In the genomic region with DNA sequence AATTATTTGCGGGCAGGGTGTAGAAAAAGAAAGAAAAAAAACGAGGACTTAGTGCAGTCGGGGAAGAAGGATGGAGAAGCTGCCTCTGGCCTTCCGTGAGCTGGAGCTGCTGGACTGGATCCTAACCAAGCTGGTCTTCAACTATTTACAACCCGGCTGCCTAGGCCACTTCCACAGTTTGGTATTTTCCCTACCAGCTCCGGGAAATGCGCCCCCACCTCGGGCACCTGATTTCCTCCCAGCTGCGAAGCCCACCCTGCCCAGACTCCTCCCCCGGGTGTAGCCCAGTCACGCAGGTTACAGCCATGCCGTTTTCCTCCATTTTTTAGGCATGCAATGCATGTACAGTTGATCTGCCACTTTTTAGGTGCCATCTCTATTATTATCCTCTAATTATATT, we compare ENCODE assay signal across 9 cellular contexts. TPM values are rescaled to one million over a fixed set of nuclear protein-coding genes. Genes with fewer than 3 reads are reported as not detected.
DNase-seq lines count a peak whose midpoint lies in the region; ATAC-seq and TF ChIP-seq lines count a peak whose summit lies in the region.
"Had no signal": no experiment of that assay in that cellular context is flagged by ENCODE, and none has a peak within 500 bp of the region (broad histone marks: within the 10 kb centered on the region; RNA-seq: fewer than 3 reads in every experiment).

No MANE protein-coding gene starts in this region.

- no peaks in the 10 kb centered on the region for H3K27me3 Mint-ChIP-seq in T-helper 17 cell

- ATAC-seq in HG03354 (IDR thresholded peaks at IDR 0.05; ENCODE audit: poor library complexity, severe bottlenecking, unreplicated experiment) (peak; percentile 39), T-helper 17 cell (peak; percentile 19), HG03095 (IDR thresholded peaks at IDR 0.05; ENCODE audit: unreplicated experiment) (no peak), GM21360 (IDR thresholded peaks at IDR 0.05; ENCODE audit: unreplicated experiment) (no peak), GM19035 (IDR thresholded peaks at IDR 0.05; ENCODE audit: unreplicated experiment) (no peak)

- peak overlapping the region; percentile 74 for H3K27ac Mint-ChIP-seq in T-helper 17 cell

- H3K4me3 Mint-ChIP-seq in T-helper 17 cell, result peak overlapping the region; percentile 57

- TF ChIP-seq CTCF in fibroblast of mammary gland (conservative IDR thresholded peaks at IDR 0.05; ENCODE audit: control insufficient read depth, insufficient read depth, low read depth, low read length), result no peak

- H3K4me1 Mint-ChIP-seq in T-helper 17 cell, result peaks cover 27% of the 10 kb centered on the region

- H3K4me3 ChIP-seq in fibroblast of mammary gland (ENCODE audit: control insufficient read depth, low read depth, low read length), result no peak overlapping the region

- peaks cover 3% of the 10 kb centered on the region for H3K36me3 Mint-ChIP-seq in T-helper 17 cell (ENCODE audit: low read depth)

- DNase-seq in T-helper 17 cell (no peak), fibroblast of mammary gland (ENCODE audit: low read depth) (peak; percentile 7), SW 1271 (lab: John Stamatoyannopoulos, UW) (no peak)
- peak; percentile 14 to 26 for DNase-seq in stimulated activated CD8-positive, alpha-beta memory T cell treated with anti-CD3 and anti-CD28 coated beads, Interleukin-15, amount 100 ng/mL, for 4 hours (ENCODE audit: low read depth in 2 of 2)

- H3K9me3 ChIP-seq in T-helper 17 cell (ENCODE audit: control insufficient read depth, low read length, poor library complexity, severe bottlenecking), result no peaks in the 10 kb centered on the region
- H3K9me3 ChIP-seq: neutrophil had no signal

RNA-seq across cellular contexts. Expression of gene THEMIS, which starts 21.2 kb away (rescaled TPM):
- 10 to 100 TPM; 53.9 to 64.7 TPM for total RNA-seq in T-helper 17 cell

Comparison
In these comparisons a context has a peak if more than half of its experiments do, and no peak if none do; other contexts are left out.
1. ATAC-seq: peak in HG03354 (single experiment) and T-helper 17 cell (single experiment); none in HG03095 (single experiment), GM21360 (single experiment) and GM19035 (single experiment).
2. DNase-seq: peak in fibroblast of mammary gland (single experiment) and stimulated activated CD8-positive, alpha-beta memory T cell treated with anti-CD3 and anti-CD28 coated beads, Interleukin-15, amount 100 ng/mL, for 4 hours (2 of 2); none in T-helper 17 cell (0 of 3) and SW 1271 (0 of 2).